Comparison of ENCODE assay signal across 1 cellular context in the genomic region with DNA sequence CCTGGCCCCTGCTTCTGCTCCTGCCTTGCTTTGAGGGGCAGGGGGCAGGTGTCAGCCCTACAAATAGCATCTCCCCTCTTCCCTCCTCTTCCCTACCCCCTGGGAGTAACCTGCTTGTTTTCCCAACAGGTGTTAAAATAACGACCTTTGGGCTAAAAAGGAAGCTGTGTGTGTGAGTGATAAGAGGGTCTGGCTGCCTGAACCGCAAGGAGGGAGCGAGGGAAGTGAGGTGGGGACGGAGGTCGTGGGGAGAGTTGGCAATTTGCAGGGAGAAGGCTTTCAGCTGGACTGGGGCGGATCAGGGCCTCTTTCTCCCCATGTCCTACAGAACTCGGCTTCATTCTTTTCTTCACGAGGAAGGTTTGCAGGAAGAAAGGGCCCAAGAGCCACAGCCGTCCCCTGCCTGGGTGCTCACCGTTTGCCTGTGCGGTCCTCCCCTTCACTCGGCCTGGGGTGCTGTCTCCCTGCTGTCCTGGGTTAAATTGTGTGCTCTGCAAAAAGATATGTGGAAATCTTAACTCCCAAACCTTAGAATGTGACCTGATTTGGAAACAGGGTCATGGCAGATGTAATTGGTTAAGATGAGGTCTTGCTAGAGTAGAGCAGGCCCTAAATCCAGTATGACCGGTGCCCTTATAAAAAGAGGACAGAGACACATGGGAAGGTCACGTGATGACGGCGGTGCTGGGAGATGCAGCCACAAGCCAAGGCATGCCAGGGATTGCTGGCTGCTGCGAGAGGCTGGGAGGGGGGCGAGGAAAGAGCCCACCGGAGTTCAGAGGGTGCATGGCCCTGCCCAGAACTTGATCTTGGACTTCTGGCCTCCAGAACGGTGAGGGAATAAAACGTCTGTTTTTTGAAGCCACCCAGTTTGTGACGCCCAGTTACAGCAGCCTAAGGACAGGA.
TF ChIP-seq lines count a peak whose summit lies in the region.

No MANE protein-coding gene starts in this region.

TF ChIP-seq in H1, 55 proteins besides CTCF, POLR2A, EP300 and RAD21:
- no peak for TF ChIP-seq SP2 (IDR thresholded peaks at IDR 0.05; ENCODE audit: low read length)
- TF ChIP-seq TAF7 (optimal IDR thresholded peaks at IDR 0.05; ENCODE audit: borderline replicate concordance, low read depth, low read length), result no peak
- no peak for TF ChIP-seq SIN3A (conservative IDR thresholded peaks at IDR 0.05 in 1 of 2, IDR thresholded peaks at IDR 0.05 in 1 of 2; ENCODE audit: low read depth in 1 of 2, low read length in 2 of 2)
- TF ChIP-seq, protein P1, sequence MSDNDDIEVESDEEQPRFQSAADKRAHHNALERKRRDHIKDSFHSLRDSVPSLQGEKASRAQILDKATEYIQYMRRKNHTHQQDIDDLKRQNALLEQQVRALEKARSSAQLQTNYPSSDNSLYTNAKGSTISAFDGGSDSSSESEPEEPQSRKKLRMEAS (IDR thresholded peaks at IDR 0.05), result no peak
- TF ChIP-seq POLR2AphosphoS5 (IDR thresholded peaks at IDR 0.05; ENCODE audit: low read depth, low read length), result no peak
- no peak for TF ChIP-seq JUND (IDR thresholded peaks at IDR 0.05; ENCODE audit: low read length)
- no peak for TF ChIP-seq ZNF274 (IDR thresholded peaks at IDR 0.05; ENCODE audit: borderline replicate concordance, extremely low read depth, low read length)
- TF ChIP-seq SAP30 (IDR thresholded peaks at IDR 0.05; ENCODE audit: insufficient read depth, insufficient replicate concordance, low read length), result no peak
- no peak for TF ChIP-seq EGR1 (IDR thresholded peaks at IDR 0.05; ENCODE audit: borderline replicate concordance, low read depth, low read length)
- TF ChIP-seq ASH2L (IDR thresholded peaks at IDR 0.05; ENCODE audit: low read length), result no peak
- TF ChIP-seq CHD2 (IDR thresholded peaks at IDR 0.05; ENCODE audit: low read length), result no peak
- no peak for TF ChIP-seq RBBP5 (IDR thresholded peaks at IDR 0.05; ENCODE audit: borderline replicate concordance, low read depth, low read length)
- TF ChIP-seq SIX5 (IDR thresholded peaks at IDR 0.05; ENCODE audit: low read depth, low read length), result no peak
- no peak for TF ChIP-seq SRF (IDR thresholded peaks at IDR 0.05; ENCODE audit: low read depth, low read length)
- TF ChIP-seq, protein P2, sequence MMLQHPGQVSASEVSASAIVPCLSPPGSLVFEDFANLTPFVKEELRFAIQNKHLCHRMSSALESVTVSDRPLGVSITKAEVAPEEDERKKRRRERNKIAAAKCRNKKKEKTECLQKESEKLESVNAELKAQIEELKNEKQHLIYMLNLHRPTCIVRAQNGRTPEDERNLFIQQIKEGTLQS (IDR thresholded peaks at IDR 0.05; ENCODE audit: insufficient read depth, low read depth, low read length), result no peak
- no peak for TF ChIP-seq MAFK (IDR thresholded peaks at IDR 0.05; ENCODE audit: low read depth, low read length)
- no peak for TF ChIP-seq BACH1 (IDR thresholded peaks at IDR 0.05; ENCODE audit: low read length)
- no peak for TF ChIP-seq BRCA1 (IDR thresholded peaks at IDR 0.05; ENCODE audit: low read depth, low read length)
